1 cellular context compared by ENCODE assay signal in genomic region chr5:143117821-143118220, GRCh38.
TF ChIP-seq lines count a peak whose summit lies in the region.

No MANE protein-coding gene starts in this region.

TF ChIP-seq in GM12878, 131 proteins besides CTCF, POLR2A, EP300 and RAD21:
- TF ChIP-seq, protein P1, sequence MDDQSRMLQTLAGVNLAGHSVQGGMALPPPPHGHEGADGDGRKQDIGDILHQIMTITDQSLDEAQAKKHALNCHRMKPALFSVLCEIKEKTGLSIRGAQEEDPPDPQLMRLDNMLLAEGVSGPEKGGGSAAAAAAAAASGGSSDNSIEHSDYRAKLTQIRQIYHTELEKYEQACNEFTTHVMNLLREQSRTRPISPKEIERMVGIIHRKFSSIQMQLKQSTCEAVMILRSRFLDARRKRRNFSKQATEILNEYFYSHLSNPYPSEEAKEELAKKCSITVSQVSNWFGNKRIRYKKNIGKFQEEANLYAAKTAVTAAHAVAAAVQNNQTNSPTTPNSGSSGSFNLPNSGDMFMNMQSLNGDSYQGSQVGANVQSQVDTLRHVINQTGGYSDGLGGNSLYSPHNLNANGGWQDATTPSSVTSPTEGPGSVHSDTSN (IDR thresholded peaks at IDR 0.05; ENCODE audit: insufficient replicate concordance, low read depth, low read length), result no peak
- TF ChIP-seq REST (IDR thresholded peaks at IDR 0.05; ENCODE audit: low read depth, low read length) (no peak), TCF12 (IDR thresholded peaks at IDR 0.05; ENCODE audit: low read depth, low read length) (no peak), JUNB (IDR thresholded peaks at IDR 0.05) (no peak), RAD51 (IDR thresholded peaks at IDR 0.05) (no peak), RELA (IDR thresholded peaks at IDR 0.05; ENCODE audit: borderline replicate concordance, partially characterized antibody) (no peak), FOXK2 (IDR thresholded peaks at IDR 0.05) (no peak), CHD4 (IDR thresholded peaks at IDR 0.05) (no peak)
- TF ChIP-seq, protein P2, sequence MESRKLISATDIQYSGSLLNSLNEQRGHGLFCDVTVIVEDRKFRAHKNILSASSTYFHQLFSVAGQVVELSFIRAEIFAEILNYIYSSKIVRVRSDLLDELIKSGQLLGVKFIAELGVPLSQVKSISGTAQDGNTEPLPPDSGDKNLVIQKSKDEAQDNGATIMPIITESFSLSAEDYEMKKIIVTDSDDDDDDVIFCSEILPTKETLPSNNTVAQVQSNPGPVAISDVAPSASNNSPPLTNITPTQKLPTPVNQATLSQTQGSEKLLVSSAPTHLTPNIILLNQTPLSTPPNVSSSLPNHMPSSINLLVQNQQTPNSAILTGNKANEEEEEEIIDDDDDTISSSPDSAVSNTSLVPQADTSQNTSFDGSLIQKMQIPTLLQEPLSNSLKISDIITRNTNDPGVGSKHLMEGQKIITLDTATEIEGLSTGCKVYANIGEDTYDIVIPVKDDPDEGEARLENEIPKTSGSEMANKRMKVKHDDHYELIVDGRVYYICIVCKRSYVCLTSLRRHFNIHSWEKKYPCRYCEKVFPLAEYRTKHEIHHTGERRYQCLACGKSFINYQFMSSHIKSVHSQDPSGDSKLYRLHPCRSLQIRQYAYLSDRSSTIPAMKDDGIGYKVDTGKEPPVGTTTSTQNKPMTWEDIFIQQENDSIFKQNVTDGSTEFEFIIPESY (IDR thresholded peaks at IDR 0.05), result no peak
